Comparison of ENCODE assay signal across 1 cellular context in genomic region chr2:128373346-128374000, GRCh38.
TF ChIP-seq lines count a peak whose summit lies in the region.

No MANE protein-coding gene starts in this region.

TF ChIP-seq in HEK293, 187 proteins besides CTCF, POLR2A, EP300 and RAD21:
- TF ChIP-seq, protein P1, sequence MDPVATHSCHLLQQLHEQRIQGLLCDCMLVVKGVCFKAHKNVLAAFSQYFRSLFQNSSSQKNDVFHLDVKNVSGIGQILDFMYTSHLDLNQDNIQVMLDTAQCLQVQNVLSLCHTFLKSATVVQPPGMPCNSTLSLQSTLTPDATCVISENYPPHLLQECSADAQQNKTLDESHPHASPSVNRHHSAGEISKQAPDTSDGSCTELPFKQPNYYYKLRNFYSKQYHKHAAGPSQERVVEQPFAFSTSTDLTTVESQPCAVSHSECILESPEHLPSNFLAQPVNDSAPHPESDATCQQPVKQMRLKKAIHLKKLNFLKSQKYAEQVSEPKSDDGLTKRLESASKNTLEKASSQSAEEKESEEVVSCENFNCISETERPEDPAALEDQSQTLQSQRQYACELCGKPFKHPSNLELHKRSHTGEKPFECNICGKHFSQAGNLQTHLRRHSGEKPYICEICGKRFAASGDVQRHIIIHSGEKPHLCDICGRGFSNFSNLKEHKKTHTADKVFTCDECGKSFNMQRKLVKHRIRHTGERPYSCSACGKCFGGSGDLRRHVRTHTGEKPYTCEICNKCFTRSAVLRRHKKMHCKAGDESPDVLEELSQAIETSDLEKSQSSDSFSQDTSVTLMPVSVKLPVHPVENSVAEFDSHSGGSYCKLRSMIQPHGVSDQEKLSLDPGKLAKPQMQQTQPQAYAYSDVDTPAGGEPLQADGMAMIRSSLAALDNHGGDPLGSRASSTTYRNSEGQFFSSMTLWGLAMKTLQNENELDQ (tag by site-specific recombination; IDR thresholded peaks at IDR 0.05; ENCODE audit: low read depth), result no peak
- TF ChIP-seq ZIC2 (tag by site-specific recombination; IDR thresholded peaks at IDR 0.05) (peak; percentile 36; the same call in 1 of the 2 replicates), ZNF121 (tag by site-specific recombination; IDR thresholded peaks at IDR 0.05) (no peak)
